In genomic region chr22:35892192-35892591, GRCh38 we compare ENCODE assay signal across 13 cellular contexts.
DNase-seq lines count a peak whose midpoint lies in the region; TF ChIP-seq lines count a peak whose summit lies in the region.
"Had no signal": no experiment of that assay in that cellular context is flagged by ENCODE, and none has a peak within 500 bp of the region (broad histone marks: within the 10 kb centered on the region; RNA-seq: fewer than 3 reads in every experiment).

No MANE protein-coding gene starts in this region.

- peaks cover 72% of the 10 kb centered on the region for H3K4me1 ChIP-seq in OCI-LY1 (ENCODE audit: insufficient read depth, low read length, severe bottlenecking)
- peaks cover 26 to 69% (median 43%) of the 10 kb centered on the region in 3 donors for H3K4me1 ChIP-seq in esophagus squamous epithelium
- H3K4me1 ChIP-seq in Peyer's patch = no peaks in the 10 kb centered on the region

- DNase-seq in AG04450 (ENCODE audit: low read depth, low spot score) (peak; percentile 18), esophagus squamous epithelium (lab: John Stamatoyannopoulos, UW) (no peak), occipital lobe (lab: John Stamatoyannopoulos, UW) (peak; percentile 25), NCI-H526 (lab: John Stamatoyannopoulos, UW) (no peak), Peyer's patch (no peak), NCI-H1930 (lab: John Stamatoyannopoulos, UW) (no peak), T1000 (lab: John Stamatoyannopoulos, UW) (no peak)
- DNase-seq: activated T-cell treated with anti-CD3 and anti-CD28 coated beads, Interleukin-2, amount 50 U/mL, for 4 hours; C1 segment of cervical spinal cord; central memory CD4-positive, alpha-beta T cell; NCI-H1092; testis had no signal

- H2AFZ ChIP-seq in OCI-LY1 (ENCODE audit: low read length) = no peak overlapping the region

- H3K9ac ChIP-seq in OCI-LY1 (ENCODE audit: low read length) = peak overlapping the region; percentile 77

- H3K4me3 ChIP-seq in AG04450 (ENCODE audit: low read depth, low read length) (no peak overlapping the region), OCI-LY1 (ENCODE audit: low read depth, low read length, poor library complexity, severe bottlenecking) (peak overlapping the region; percentile 64), esophagus squamous epithelium (peak overlapping the region in 1 of 4 donors; percentile 1), Peyer's patch (no peak overlapping the region)
- H3K4me3 ChIP-seq: testis had no signal

- H3K36me3 ChIP-seq in OCI-LY1 (ENCODE audit: insufficient read depth, low read length) = peaks cover 11% of the 10 kb centered on the region
- no peaks in the 10 kb centered on the region for H3K36me3 ChIP-seq in esophagus squamous epithelium
- no peaks in the 10 kb centered on the region for H3K36me3 ChIP-seq in Peyer's patch

- no peaks in the 10 kb centered on the region for H4K20me1 ChIP-seq in OCI-LY1 (ENCODE audit: insufficient read depth, low read length)

- H3K4me2 ChIP-seq in OCI-LY1 (ENCODE audit: low read length) = peak overlapping the region; percentile 89

- intact Hi-C loops in esophagus squamous epithelium (cut with DNase I) = no loop called here

- peaks cover 38% of the 10 kb centered on the region for H3K79me2 ChIP-seq in OCI-LY1 (ENCODE audit: insufficient read depth, low read length)

- TF ChIP-seq POLR2A in esophagus squamous epithelium (IDR thresholded peaks at IDR 0.05) (no peak), Peyer's patch (IDR thresholded peaks at IDR 0.05) (no peak)

- no peaks in the 10 kb centered on the region for H3F3A ChIP-seq in OCI-LY1 (ENCODE audit: insufficient read depth, low read length)

- no peak for TF ChIP-seq CTCF in AG04450 (IDR thresholded peaks at IDR 0.05; ENCODE audit: low read depth, low read length)
- no peak for TF ChIP-seq CTCF in OCI-LY1 (IDR thresholded peaks at IDR 0.05; ENCODE audit: low read length)
- TF ChIP-seq CTCF in esophagus squamous epithelium (IDR thresholded peaks at IDR 0.05) = no peak
- no peak for TF ChIP-seq CTCF in Peyer's patch (IDR thresholded peaks at IDR 0.05)

- CTCF ChIA-PET in AG04450 (lab: Charles Lee) = interaction anchor here (1.0 kb wide), 1 partner anchor 54 kb away, joined by 3 read pairs; no protein-coding TSS in a partner anchor

- no peaks in the 10 kb centered on the region for H3K9me2 ChIP-seq in OCI-LY1 (ENCODE audit: low read depth, low read length)

- no peaks in the 10 kb centered on the region for H3K27me3 ChIP-seq in AG04450 (ENCODE audit: control insufficient read depth, insufficient read depth, low read length)
- H3K27me3 ChIP-seq in OCI-LY1 (ENCODE audit: insufficient read depth, low read length) = no peaks in the 10 kb centered on the region
- no peaks in the 10 kb centered on the region for H3K27me3 ChIP-seq in esophagus squamous epithelium
- no peaks in the 10 kb centered on the region for H3K27me3 ChIP-seq in Peyer's patch
- H3K27me3 ChIP-seq: testis had no signal

- H3K9me3 ChIP-seq in AG04450 (ENCODE audit: control insufficient read depth, insufficient read depth, low read length) = no peaks in the 10 kb centered on the region
- no peaks in the 10 kb centered on the region for H3K9me3 ChIP-seq in OCI-LY1 (ENCODE audit: low read length)
- H3K9me3 ChIP-seq in esophagus squamous epithelium = no peaks in the 10 kb centered on the region
- no peaks in the 10 kb centered on the region for H3K9me3 ChIP-seq in Peyer's patch
- H3K9me3 ChIP-seq: testis had no signal

- H3K27ac ChIP-seq in AG04450 (ENCODE audit: low read depth, low read length) = no peak overlapping the region
- H3K27ac ChIP-seq in OCI-LY1 (ENCODE audit: low read depth, low read length, poor library complexity, severe bottlenecking) = peak overlapping the region; percentile 95
- peak overlapping the region in 3 of 4 donors; percentile 89 to 90 (median 89) for H3K27ac ChIP-seq in esophagus squamous epithelium
- H3K27ac ChIP-seq in Peyer's patch = peak overlapping the region in 1 of 4 donors; percentile 78
- H3K27ac ChIP-seq: testis had no signal

- POLR2A ChIA-PET in AG04450 (lab: Yijun Ruan, JAX) = no interaction called here

- 6 to 13% methylated on average over 4 of the region's 4 CpGs for WGBS in esophagus squamous epithelium, 2 donors

Comparison
In these comparisons a context has a peak if more than half of its experiments do, and no peak if none do; other contexts are left out.
1. DNase-seq: peak in AG04450 (single experiment) and occipital lobe (single experiment); none in esophagus squamous epithelium (single experiment), NCI-H526 (0 of 2), Peyer's patch (0 of 3), NCI-H1930 (0 of 2) and T1000 (single experiment).